35 cellular contexts compared by ENCODE assay signal in genomic region chr6:3738381-3739131, GRCh38. TPM values are rescaled to one million over a fixed set of nuclear protein-coding genes. Genes with fewer than 3 reads are reported as not detected.
DNase-seq lines count a peak whose midpoint lies in the region; ATAC-seq, FAIRE-seq and TF ChIP-seq lines count a peak whose summit lies in the region.
"Had no signal": no experiment of that assay in that cellular context is flagged by ENCODE, and none has a peak within 500 bp of the region (broad histone marks: within the 10 kb centered on the region; RNA-seq: fewer than 3 reads in every experiment).

No MANE protein-coding gene starts in this region.

- no peak overlapping the region for H3K4me3 ChIP-seq in brain microvascular endothelial cell (ENCODE audit: low read depth, low read length)
- H3K4me3 ChIP-seq: GM23338, hepatocyte, lower lobe of right lung, mucosa of descending colon, uterus had no signal

- ATAC-seq in T-helper 17 cell, result no peak
- ATAC-seq: activated CD8-positive, alpha-beta memory T cell treated with anti-CD3 and anti-CD28 coated beads, Interleukin-2, amount 10 ng/mL, durations not matched to agents 7 days and 5 days; activated T-cell treated with anti-CD3 and anti-CD28 coated beads, Interleukin-2, amount 50 U/mL, for 4 hours; GM23338; lower lobe of right lung; mucosa of descending colon; natural killer cell treated with Interleukin-12 subunit alpha and Interleukin-12 subunit beta and Interleukin-15 and Interleukin-18, amount 100 ng/mL, for 72 hours; stimulated activated effector memory CD8-positive, alpha-beta T cell treated with anti-CD3 and anti-CD28 coated beads, Interleukin-12 subunit alpha, Interleukin-12 subunit beta, amount 100 ng/mL, for 72 hours had no signal

- H3K9me3 ChIP-seq in T-helper 17 cell (ENCODE audit: control insufficient read depth, low read length, poor library complexity, severe bottlenecking), result no peaks in the 10 kb centered on the region
- H3K9me3 ChIP-seq: mucosa of descending colon, uterus had no signal

- H3K36me3 ChIP-seq in brain microvascular endothelial cell (replicated peaks), result peaks cover 58% of the 10 kb centered on the region
- H3K36me3 ChIP-seq: uterus had no signal

- H3K4me1 Mint-ChIP-seq in osteocyte (ENCODE audit: unreplicated experiment), result peaks cover 81% of the 10 kb centered on the region
- H3K4me1 Mint-ChIP-seq in T-helper 17 cell, result peaks cover 11% of the 10 kb centered on the region

- H3K27me3 ChIP-seq in brain microvascular endothelial cell (replicated peaks), result no peaks in the 10 kb centered on the region
- H3K27me3 ChIP-seq: hepatocyte, uterus had no signal

- H3K27ac Mint-ChIP-seq in osteocyte (ENCODE audit: unreplicated experiment) (peak overlapping the region; percentile 87), T-helper 17 cell (no peak overlapping the region)
- H3K27ac Mint-ChIP-seq: activated CD8-positive, alpha-beta memory T cell treated with anti-CD3 and anti-CD28 coated beads, Interleukin-2, amount 10 ng/mL, durations not matched to agents 7 days and 5 days; activated naive CD8-positive, alpha-beta T cell treated with anti-CD3 and anti-CD28 coated beads, Interleukin-2, amount 10 ng/mL, durations not matched to agents 7 days and 5 days; CD4-positive, CD25-positive, alpha-beta regulatory T cell; GM23338; natural killer cell treated with Interleukin-12 subunit alpha and Interleukin-12 subunit beta and Interleukin-15 and Interleukin-18, amount 100 ng/mL, for 72 hours; stimulated activated effector memory CD8-positive, alpha-beta T cell treated with anti-CD3 and anti-CD28 coated beads, Interleukin-12 subunit alpha, Interleukin-12 subunit beta, amount 100 ng/mL, for 72 hours had no signal

- TF ChIP-seq CTCF in brain microvascular endothelial cell (IDR thresholded peaks at IDR 0.05; ENCODE audit: low read depth, low read length, missing control alignments) (no peak), osteocyte (IDR thresholded peaks at IDR 0.05) (no peak)

- H3K4me3 Mint-ChIP-seq in osteocyte (ENCODE audit: unreplicated experiment), result no peak overlapping the region
- no peak overlapping the region for H3K4me3 Mint-ChIP-seq in T-helper 17 cell
- H3K4me3 Mint-ChIP-seq: activated CD8-positive, alpha-beta memory T cell treated with anti-CD3 and anti-CD28 coated beads, Interleukin-2, amount 10 ng/mL, durations not matched to agents 7 days and 5 days; activated naive CD8-positive, alpha-beta T cell treated with anti-CD3 and anti-CD28 coated beads, Interleukin-2, amount 10 ng/mL, durations not matched to agents 7 days and 5 days; activated T-cell treated with anti-CD3 and anti-CD28 coated beads, Interleukin-2, amount 50 U/mL, for 4 hours; CD4-positive, CD25-positive, alpha-beta regulatory T cell; central memory CD8-positive, alpha-beta T cell; GM23338; IgD-negative memory B cell; natural killer cell treated with Interleukin-12 subunit alpha and Interleukin-12 subunit beta and Interleukin-15 and Interleukin-18, amount 100 ng/mL, for 72 hours; stimulated activated effector memory CD8-positive, alpha-beta T cell treated with anti-CD3 and anti-CD28 coated beads, Interleukin-12 subunit alpha, Interleukin-12 subunit beta, amount 100 ng/mL, for 72 hours had no signal

- DNase-seq in CMK (ENCODE audit: low read depth), result peak; percentile 32
- DNase-seq in OCI-M1 (lab: John Stamatoyannopoulos, UW), result peak; percentile 62
- no peak for DNase-seq in brain microvascular endothelial cell
- no peak for DNase-seq in osteocyte (ENCODE audit: extremely low spot score, unreplicated experiment)
- no peak for DNase-seq in NCI-H2029 treated with DMSO at 0.1 percent for 48 hours (lab: John Stamatoyannopoulos, UW)
- no peak for DNase-seq in C1 segment of cervical spinal cord (lab: John Stamatoyannopoulos, UW)
- no peak for DNase-seq in HTR-8/SVneo (ENCODE audit: insufficient read length, low spot score)
- no peak for DNase-seq in T-helper 17 cell
- DNase-seq: activated CD4-positive, alpha-beta T cell treated with anti-CD3 and anti-CD28 coated beads, Interleukin-2, amount 50 U/mL, for 4 hours; activated CD4-positive, CD25-positive, alpha-beta regulatory T cell; activated CD8-positive, alpha-beta memory T cell treated with anti-CD3 and anti-CD28 coated beads, Interleukin-2, amount 10 ng/mL, durations not matched to agents 7 days and 5 days; activated gamma-delta T cell treated with Interleukin-2 at 50 U/mL for 16 hours; activated naive CD8-positive, alpha-beta T cell treated with anti-CD3 and anti-CD28 coated beads, Interleukin-2, amount 10 ng/mL, durations not matched to agents 7 days and 5 days; activated T-cell treated with anti-CD3 and anti-CD28 coated beads, Interleukin-2, amount 50 U/mL, for 4 hours; CD4-positive, CD25-positive, alpha-beta regulatory T cell; DMS79 treated with DMSO at 0.1 percent for 48 hours; GF-D8; kidney glomerular epithelial cell; lower lobe of right lung; mucosa of descending colon; NCI-H1930; NCI-H524 treated with DMSO at 0.1 percent for 48 hours; NK-92 treated with Interleukin-12 subunit alpha and Interleukin-12 subunit beta, amount 100 ng/mL, for 24 hours; SHP77; stimulated activated CD4-positive, alpha-beta T cell treated with anti-CD3 and anti-CD28 coated beads, Interleukin-15, amount 100 ng/mL, for 24 hours; stimulated activated CD4-positive, alpha-beta T cell treated with anti-CD3 and anti-CD28 coated beads, Interleukin-4, amount 100 ng/mL, for 4 hours had no signal

- in situ Hi-C loops in brain microvascular endothelial cell (cut with HindIII; ENCODE audit: low pct_ligation_motif_present, low sequenced_read_pairs), result no loop called here

- peaks cover 50% of the 10 kb centered on the region for H3K36me3 Mint-ChIP-seq in osteocyte (ENCODE audit: unreplicated experiment)
- peaks cover 9% of the 10 kb centered on the region for H3K36me3 Mint-ChIP-seq in T-helper 17 cell (ENCODE audit: low read depth)
- H3K36me3 Mint-ChIP-seq: activated CD8-positive, alpha-beta memory T cell treated with anti-CD3 and anti-CD28 coated beads, Interleukin-2, amount 10 ng/mL, durations not matched to agents 7 days and 5 days; activated naive CD8-positive, alpha-beta T cell treated with anti-CD3 and anti-CD28 coated beads, Interleukin-2, amount 10 ng/mL, durations not matched to agents 7 days and 5 days; natural killer cell treated with Interleukin-12 subunit alpha and Interleukin-12 subunit beta and Interleukin-15 and Interleukin-18, amount 100 ng/mL, for 72 hours had no signal

- H3K27me3 Mint-ChIP-seq in osteocyte (ENCODE audit: unreplicated experiment) (no peaks in the 10 kb centered on the region), T-helper 17 cell (peaks cover 19% of the 10 kb centered on the region)
- H3K27me3 Mint-ChIP-seq: IgD-negative memory B cell had no signal

- H3K27ac ChIP-seq in brain microvascular endothelial cell, result peak overlapping the region; percentile 58
- H3K27ac ChIP-seq: hepatocyte, lower lobe of right lung, uterus had no signal

- H3K9me3 Mint-ChIP-seq in osteocyte (ENCODE audit: unreplicated experiment), result peaks cover 5% of the 10 kb centered on the region
- H3K9me3 Mint-ChIP-seq: activated naive CD8-positive, alpha-beta T cell treated with anti-CD3 and anti-CD28 coated beads, Interleukin-2, amount 10 ng/mL, durations not matched to agents 7 days and 5 days; activated T-cell treated with anti-CD3 and anti-CD28 coated beads, Interleukin-2, amount 50 U/mL, for 4 hours; CD4-positive, CD25-positive, alpha-beta regulatory T cell; central memory CD8-positive, alpha-beta T cell; natural killer cell treated with Interleukin-12 subunit alpha and Interleukin-12 subunit beta and Interleukin-15 and Interleukin-18, amount 100 ng/mL, for 72 hours; stimulated activated effector memory CD8-positive, alpha-beta T cell treated with anti-CD3 and anti-CD28 coated beads, Interleukin-12 subunit alpha, Interleukin-12 subunit beta, amount 100 ng/mL, for 72 hours had no signal

- no peak for FAIRE-seq in HTR-8/SVneo (lab: Jason Lieb, UNC)
- FAIRE-seq: A204.1, frontal cortex had no signal

RNA-seq across cellular contexts. Expression of gene PXDC1, which starts 13.0 kb away (rescaled TPM):
- total RNA-seq in osteocyte (129 and 131 TPM in 2 replicates), T-helper 17 cell (1 to 10 TPM in 1 of 2 donors, under 1 TPM in 1; 0.72 to 3.6 TPM)

Comparison
In these comparisons a context has a peak if more than half of its experiments do, and no peak if none do; other contexts are left out.
1. DNase-seq: peak in CMK (single experiment) and OCI-M1 (single experiment); none in brain microvascular endothelial cell (single experiment), osteocyte (single experiment), NCI-H2029 treated with DMSO at 0.1 percent for 48 hours (single experiment), C1 segment of cervical spinal cord (0 of 14), HTR-8/SVneo (single experiment) and T-helper 17 cell (0 of 3).
2. RNA of gene PXDC1, which starts 13.0 kb away (total RNA-seq): 129 to 131 TPM in osteocyte; 0.72 to 3.6 TPM in T-helper 17 cell; every median in the first group is over 10 times any median in the second.